21 cellular contexts compared by ENCODE assay signal in genomic region chr9:126341461-126341860, GRCh38.
"Had no signal": no experiment of that assay in that cellular context is flagged by ENCODE, and none has a peak within 500 bp of the region (broad histone marks: within the 10 kb centered on the region; RNA-seq: fewer than 3 reads in every experiment).

No MANE protein-coding gene starts in this region.

- H3K9me3 Mint-ChIP-seq: activated CD4-positive, alpha-beta T cell treated with anti-CD3 and anti-CD28 coated beads, Interleukin-2, amount 10 ng/mL, durations not matched to agents 7 days and 5 days; activated CD8-positive, alpha-beta T cell treated with anti-CD3 and anti-CD28 coated beads for 36 hours; activated naive CD4-positive, alpha-beta T cell treated with anti-CD3 and anti-CD28 coated beads, Interleukin-2, amount 50 U/mL, for 24 hours; central memory CD8-positive, alpha-beta T cell; naive thymus-derived CD4-positive, alpha-beta T cell had no signal

- H3K27ac ChIP-seq: coronary artery, epithelial cell of prostate, gastroesophageal sphincter, spleen, upper lobe of right lung had no signal

- H3K27me3 Mint-ChIP-seq: activated CD4-positive, alpha-beta T cell treated with anti-CD3 and anti-CD28 coated beads, Interleukin-2, amount 10 ng/mL, durations not matched to agents 7 days and 5 days; activated CD8-positive, alpha-beta T cell treated with anti-CD3 and anti-CD28 coated beads for 36 hours; activated naive CD4-positive, alpha-beta T cell treated with anti-CD3 and anti-CD28 coated beads, Interleukin-2, amount 50 U/mL, for 24 hours; central memory CD8-positive, alpha-beta T cell had no signal

- H3K27ac Mint-ChIP-seq: activated CD4-positive, alpha-beta T cell treated with anti-CD3 and anti-CD28 coated beads, Interleukin-2, amount 10 ng/mL, durations not matched to agents 7 days and 5 days; activated CD8-positive, alpha-beta T cell treated with anti-CD3 and anti-CD28 coated beads for 36 hours; activated naive CD4-positive, alpha-beta T cell treated with anti-CD3 and anti-CD28 coated beads, Interleukin-2, amount 50 U/mL, for 24 hours; naive thymus-derived CD4-positive, alpha-beta T cell had no signal

- DNase-seq: activated CD4-positive, alpha-beta T cell treated with anti-CD3 and anti-CD28 coated beads, Interleukin-2, amount 10 ng/mL, durations not matched to agents 7 days and 5 days; activated CD8-positive, alpha-beta T cell treated with anti-CD3 and anti-CD28 coated beads for 36 hours; activated gamma-delta T cell treated with Interleukin-2 at 50 U/mL for 16 hours; activated T-cell treated with anti-CD3 and anti-CD28 coated beads, Interleukin-2, amount 50 U/mL, for 1 hour; aorta; head of caudate nucleus; hypothalamus; left colon; mesenchymal stem cell; naive thymus-derived CD4-positive, alpha-beta T cell; retina; spleen; stimulated activated CD4-positive, alpha-beta T cell treated with anti-CD3 and anti-CD28 coated beads, Interleukin-4, amount 100 ng/mL, for 1 hour; stimulated activated naive CD4-positive, alpha-beta T cell; SW 1271; upper lobe of right lung had no signal

- H3K4me3 ChIP-seq: coronary artery, gastroesophageal sphincter, spleen, upper lobe of right lung had no signal

- H3K4me3 Mint-ChIP-seq: activated CD4-positive, alpha-beta T cell treated with anti-CD3 and anti-CD28 coated beads, Interleukin-2, amount 10 ng/mL, durations not matched to agents 7 days and 5 days; activated CD8-positive, alpha-beta T cell treated with anti-CD3 and anti-CD28 coated beads for 36 hours; activated naive CD4-positive, alpha-beta T cell treated with anti-CD3 and anti-CD28 coated beads, Interleukin-2, amount 50 U/mL, for 24 hours; central memory CD8-positive, alpha-beta T cell; naive thymus-derived CD4-positive, alpha-beta T cell had no signal

- H3K27me3 ChIP-seq: gastroesophageal sphincter, spleen, upper lobe of right lung had no signal

- ATAC-seq: activated CD8-positive, alpha-beta T cell treated with anti-CD3 and anti-CD28 coated beads for 36 hours; gastroesophageal sphincter; left colon; naive thymus-derived CD4-positive, alpha-beta T cell; upper lobe of right lung had no signal

- H3K9me3 ChIP-seq: gastroesophageal sphincter, spleen, upper lobe of right lung had no signal
